Comparison of ENCODE assay signal across 8 cellular contexts in the genomic region with DNA sequence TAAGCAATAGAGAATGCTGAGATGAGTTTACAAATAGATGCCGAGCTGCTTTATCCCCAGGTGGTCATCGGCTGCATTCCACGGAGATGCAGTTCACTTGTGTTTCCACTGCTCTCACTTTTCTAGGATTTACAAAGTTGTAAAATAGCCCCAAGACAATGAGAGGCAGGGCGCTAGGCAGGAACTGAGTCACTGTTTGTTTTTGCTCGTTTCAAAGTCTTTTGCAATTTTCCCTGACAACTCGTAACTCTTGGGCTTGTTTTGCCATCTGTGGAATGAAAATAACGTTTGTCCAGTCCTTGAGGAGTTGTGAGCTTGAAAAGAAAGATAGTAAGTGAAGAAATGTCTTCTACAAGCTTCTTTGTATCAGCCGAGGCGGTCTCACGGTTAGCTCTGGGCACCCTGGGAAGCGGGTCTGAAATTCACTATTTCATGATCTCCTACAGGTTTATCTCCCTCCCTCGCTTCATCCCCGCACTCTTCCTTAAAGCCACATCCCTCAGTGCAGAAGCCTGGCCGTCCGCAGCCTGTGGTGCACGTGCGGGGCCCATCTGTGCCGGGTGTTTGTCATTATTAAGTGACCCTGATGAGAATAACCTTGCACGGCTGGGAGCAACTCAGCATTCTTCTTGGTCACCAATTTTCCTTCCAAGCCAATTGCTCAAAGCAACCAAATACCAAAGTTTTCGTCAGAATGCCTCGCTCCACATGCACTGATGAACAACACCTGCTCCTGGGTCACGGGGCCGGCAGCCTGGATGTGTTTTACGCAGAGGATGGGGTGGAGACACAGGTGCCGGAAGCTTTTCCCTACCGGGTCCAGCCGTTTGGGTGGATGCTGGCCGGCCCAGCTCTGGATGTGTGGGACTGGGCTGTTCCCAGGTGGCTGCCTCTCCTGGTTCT.
DNase-seq lines count a peak whose midpoint lies in the region; FAIRE-seq and TF ChIP-seq lines count a peak whose summit lies in the region.
"Not testable (repeated sequence)": the region's sequence is repeated elsewhere in the genome, so short reads cannot be mapped to it uniquely, and the experiment has no call there.

No MANE protein-coding gene starts in this region.

- not testable (repeated sequence) for TF ChIP-seq POLR2A in uterus (IDR thresholded peaks at IDR 0.05)

- not testable (repeated sequence) for TF ChIP-seq CTCF in brain (conservative IDR thresholded peaks at IDR 0.05); kidney (IDR thresholded peaks at IDR 0.05; ENCODE audit: borderline replicate concordance, extremely low read depth, insufficient read depth); osteoblast (IDR thresholded peaks at IDR 0.05; ENCODE audit: extremely low read depth, low read depth, low read length)
- TF ChIP-seq CTCF in uterus (IDR thresholded peaks at IDR 0.05): peak in 2 of 4 experiments; percentile 14 to 25

- H3K36me3 Mint-ChIP-seq in brain: not testable (repeated sequence)

- 33% methylated on average over 27 of the region's 28 CpGs for whole genome bisulfite sequencing in HUES64

- not testable (repeated sequence) for H3K9ac ChIP-seq in HUES64 (ENCODE audit: low read depth, low read length); kidney (ENCODE audit: low read length in 2 of 2)

- not testable (repeated sequence) for FAIRE-seq in kidney (lab: Jason Lieb, UNC)

- not testable (repeated sequence) for H3K4me1 ChIP-seq in HUES64 (ENCODE audit: insufficient read depth, low read length); kidney (ENCODE audit: control insufficient read depth in 1 of 2, insufficient read depth in 1 of 2, low read depth in 1 of 2, low read length in 2 of 2); uterus
- H3K4me1 ChIP-seq in osteoblast (ENCODE audit: insufficient read depth, low read length): peaks cover 10% of the 10 kb centered on the region

- H4K20me1 ChIP-seq in osteoblast (ENCODE audit: insufficient read depth, low read length): not testable (repeated sequence)

- H3K27ac ChIP-seq in HUES64 (ENCODE audit: low read depth, low read length) (peak overlapping the region; percentile 34; the same call in 1 of the 2 replicates), osteoblast (ENCODE audit: low read depth, low read length) (peak overlapping the region; percentile 56), uterus (peak overlapping the region; percentile 72 to 74)
- H3K27ac ChIP-seq in kidney (ENCODE audit: low read depth in 2 of 2, low read length in 2 of 2): not testable (repeated sequence)

- not testable (repeated sequence) for H3K79me2 ChIP-seq in osteoblast (ENCODE audit: insufficient read depth, low read length)

- not testable (repeated sequence) for H3K27me3 ChIP-seq in HUES64 (ENCODE audit: insufficient read depth, low read length); osteoblast (ENCODE audit: insufficient read depth, low read length); uterus

- not testable (repeated sequence) for H3K9me3 ChIP-seq in HUES64 (ENCODE audit: insufficient read depth, low read depth, low read length); kidney (ENCODE audit: control insufficient read depth in 1 of 2, low read length in 2 of 2); osteoblast (ENCODE audit: low read depth, low read length); uterus

- H3K4me1 Mint-ChIP-seq in brain: peaks cover 46% of the 10 kb centered on the region

- intact Hi-C loops in kidney (cut with DNase I); uterus (cut with DNase I; ENCODE audit: low total_unique reads): not testable (repeated sequence)

- peak overlapping the region in 3 of 5 experiments; percentile 11 to 82 (median 73) for H3K27ac Mint-ChIP-seq in brain

- H3K36me3 ChIP-seq in HUES64 (ENCODE audit: insufficient read depth, low read length); kidney (ENCODE audit: control insufficient read depth in 1 of 2, insufficient read depth in 2 of 2, low read length in 2 of 2); osteoblast (ENCODE audit: insufficient read depth, low read length); uterus: not testable (repeated sequence)

- H2AFZ ChIP-seq in osteoblast (ENCODE audit: low read length): not testable (repeated sequence)

- peak overlapping the region in 1 of 5 experiments; percentile 30 for H3K4me3 Mint-ChIP-seq in brain

- H3K27me3 Mint-ChIP-seq in brain: not testable (repeated sequence)

- not testable (repeated sequence) for H3K9me3 Mint-ChIP-seq in brain

- DNase-seq in EL (peak; percentile 87), RPMI7951 (ENCODE audit: low read depth) (peak; percentile 91), fibroblast of peridontal ligament (ENCODE audit: extremely low read depth) (peak; percentile 92), kidney (peak; percentile 64), osteoblast (ENCODE audit: insufficient read length, low spot score, missing footprints) (peak; percentile 89), uterus (peak; percentile 68 to 71)

- not testable (repeated sequence) for H3K4me3 ChIP-seq in HUES64 (ENCODE audit: low read length); kidney (ENCODE audit: low read length in 2 of 2); osteoblast (ENCODE audit: insufficient read depth, low read length); uterus

- peak overlapping the region; percentile 60 for H3K4me2 ChIP-seq in osteoblast (ENCODE audit: insufficient read depth, low read length)
